Comparison of ENCODE assay signal across 17 cellular contexts in the genomic region with DNA sequence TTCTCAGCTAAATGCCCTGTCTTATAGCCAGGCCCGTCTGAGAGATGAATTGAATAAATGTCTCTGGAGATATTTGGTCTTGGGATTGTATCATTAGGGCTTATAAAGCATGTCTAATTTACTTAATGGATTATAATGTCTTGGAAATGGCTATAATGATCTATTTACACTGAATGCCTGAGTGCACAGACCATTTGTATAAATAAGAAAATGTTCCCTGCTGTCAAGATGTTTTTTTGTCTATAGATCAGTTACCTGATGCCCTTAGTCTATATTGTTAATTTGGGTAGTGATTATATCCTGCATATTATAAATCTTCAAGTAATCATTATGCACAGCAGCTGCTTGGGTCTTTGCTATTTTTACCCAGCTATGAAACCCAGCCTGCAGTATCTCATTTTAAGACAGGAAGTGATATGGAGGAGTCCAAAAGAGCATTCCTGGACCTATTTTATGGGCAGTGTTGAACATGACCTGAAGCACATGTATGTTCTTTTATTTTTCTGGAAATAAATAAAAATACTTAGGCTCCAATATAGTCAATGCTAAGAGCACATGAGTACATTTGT.
"Had no signal": no experiment of that assay in that cellular context is flagged by ENCODE, and none has a peak within 500 bp of the region (broad histone marks: within the 10 kb centered on the region; RNA-seq: fewer than 3 reads in every experiment).

No MANE protein-coding gene starts in this region.

- H3K4me3 ChIP-seq: breast epithelium, lung, right atrium auricular region, thyroid gland, vagina had no signal

- H3K9me3 ChIP-seq: breast epithelium, right atrium auricular region, thyroid gland, vagina had no signal

- H3K27ac ChIP-seq: breast epithelium, right atrium auricular region, thyroid gland, vagina had no signal

- H3K4me1 ChIP-seq: breast epithelium, thyroid gland, vagina had no signal

- DNase-seq: activated CD4-positive, alpha-beta T cell treated with anti-CD3 and anti-CD28 coated beads, Interleukin-2, amount 50 U/mL, for 4 hours; activated CD4-positive, CD25-positive, alpha-beta regulatory T cell treated with anti-CD3 and anti-CD28 coated beads, Interleukin-2, amount 50 U/mL, for 72 hours; activated effector memory CD4-positive, alpha-beta T cell treated with anti-CD3 and anti-CD28 coated beads, Interleukin-2, amount 50 U/mL, for 16 hours; activated T-cell treated with anti-CD3 and anti-CD28 coated beads, Interleukin-2, amount 50 U/mL, for 4 hours; anterior cingulate cortex; dermis blood vessel endothelial cell; foreskin fibroblast; glutamatergic neuron; immature natural killer cell; left cardiac atrium; natural killer cell; posterior cingulate gyrus; thyroid gland had no signal

- H3K36me3 ChIP-seq: breast epithelium, right atrium auricular region, thyroid gland, vagina had no signal

- H3K27me3 ChIP-seq: breast epithelium, right atrium auricular region, thyroid gland, vagina had no signal
